Comparison of ENCODE assay signal across 34 cellular contexts in the genomic region with DNA sequence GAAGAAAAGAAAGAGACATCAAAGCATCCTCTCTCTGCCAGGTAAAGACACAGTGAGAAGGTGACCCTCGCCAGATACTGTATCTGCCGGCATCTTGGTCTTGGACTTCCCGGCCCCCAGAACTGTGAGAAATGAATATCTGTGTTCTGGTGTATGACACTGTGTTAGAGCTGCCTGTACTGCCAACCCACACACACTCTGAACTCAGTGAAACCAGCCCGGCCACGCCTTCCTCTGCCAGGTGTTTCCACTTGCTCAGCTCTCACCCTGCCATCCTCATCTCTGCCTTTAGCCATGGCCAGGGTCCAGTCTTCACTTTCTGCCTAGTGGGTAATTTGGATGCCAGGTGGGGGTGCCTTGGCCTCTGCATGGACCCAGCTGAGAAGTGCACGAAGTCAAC. TPM values are rescaled to one million over a fixed set of nuclear protein-coding genes. Genes with fewer than 3 reads are reported as not detected.
DNase-seq lines count a peak whose midpoint lies in the region; ATAC-seq and TF ChIP-seq lines count a peak whose summit lies in the region.
"Had no signal": no experiment of that assay in that cellular context is flagged by ENCODE, and none has a peak within 500 bp of the region (broad histone marks: within the 10 kb centered on the region; RNA-seq: fewer than 3 reads in every experiment).

No MANE protein-coding gene starts in this region.

- H3K27ac Mint-ChIP-seq in CD4-positive, CD25-positive, alpha-beta regulatory T cell: peak overlapping the region in 2 of 3 donors; percentile 38 to 74
- no peak overlapping the region for H3K27ac Mint-ChIP-seq in activated T-helper 17 cell treated with anti-CD3 and anti-CD28 coated beads, Interleukin-2, amount 50 U/mL, for 72 hours
- H3K27ac Mint-ChIP-seq in Caco-2 (ENCODE audit: unreplicated experiment): no peak overlapping the region
- H3K27ac Mint-ChIP-seq: GM23338, T-helper 17 cell had no signal

- H3K27ac ChIP-seq in CD4-positive, CD25-positive, alpha-beta regulatory T cell (ENCODE audit: insufficient read depth, low read length, poor library complexity, severe bottlenecking): no peak overlapping the region
- no peak overlapping the region for H3K27ac ChIP-seq in neuronal stem cell (replicated peaks; ENCODE audit: low read length)
- H3K27ac ChIP-seq: C4-2B, esophagus squamous epithelium, foreskin keratinocyte, heart right ventricle, lower lobe of right lung, psoas muscle, upper lobe of right lung had no signal

- H2BK15ac ChIP-seq in neuronal stem cell (ENCODE audit: low read length): peak overlapping the region; percentile 78

- H3K14ac ChIP-seq in neuronal stem cell (ENCODE audit: low read length): no peak overlapping the region

- H2BK5ac ChIP-seq in neuronal stem cell (ENCODE audit: low read length): no peak overlapping the region

- TF ChIP-seq CTCF in GM10266 (IDR thresholded peaks at IDR 0.05; ENCODE audit: control insufficient read depth, insufficient read depth, low read depth, missing control alignments) (no peak), Caco-2 (IDR thresholded peaks at IDR 0.05; ENCODE audit: insufficient read depth in 1 of 2, low read depth in 1 of 2, low read length in 1 of 2, severe bottlenecking in 1 of 2, unreplicated experiment in 1 of 2) (no peak)

- peak overlapping the region; percentile 88 for H2AK5ac ChIP-seq in neuronal stem cell (ENCODE audit: low read depth, low read length)

- H2BK12ac ChIP-seq in neuronal stem cell (ENCODE audit: low read length): no peak overlapping the region

- H3K4me1 Mint-ChIP-seq in CD4-positive, CD25-positive, alpha-beta regulatory T cell: peaks cover 0 to 10% (median 2%) of the 10 kb centered on the region in 4 donors
- no peaks in the 10 kb centered on the region for H3K4me1 Mint-ChIP-seq in activated T-helper 17 cell treated with anti-CD3 and anti-CD28 coated beads, Interleukin-2, amount 50 U/mL, for 72 hours
- peaks cover 16% of the 10 kb centered on the region for H3K4me1 Mint-ChIP-seq in Caco-2 (ENCODE audit: low read depth, unreplicated experiment)

- H3K36me3 ChIP-seq in CD4-positive, CD25-positive, alpha-beta regulatory T cell (ENCODE audit: control insufficient read depth, insufficient read depth, low read length): peaks cover 26% of the 10 kb centered on the region
- H3K36me3 ChIP-seq in neuronal stem cell (replicated peaks in 1 of 2; ENCODE audit: control insufficient read depth in 2 of 2, insufficient read depth in 2 of 2, low read length in 2 of 2) (no peaks in the 10 kb centered on the region), Caco-2 (ENCODE audit: control insufficient read depth, insufficient read depth, low read length) (no peaks in the 10 kb centered on the region)

- no peak for ATAC-seq in CD4-positive, CD25-positive, alpha-beta regulatory T cell (ENCODE audit: low read depth in 2 of 2)
- ATAC-seq in activated T-helper 17 cell treated with anti-CD3 and anti-CD28 coated beads, Interleukin-2, amount 50 U/mL, for 72 hours (replicated peaks): peak; percentile 74
- ATAC-seq in SK-N-SH treated with all-trans-retinoic acid at 6 μM for 48 hours: no peak
- ATAC-seq in HG03135 (IDR thresholded peaks at IDR 0.05; ENCODE audit: unreplicated experiment): no peak
- no peak for ATAC-seq in HG02798 (IDR thresholded peaks at IDR 0.05; ENCODE audit: poor library complexity, unreplicated experiment)
- ATAC-seq: foreskin keratinocyte; GM23338; heart right ventricle; K562; lower lobe of right lung; naive thymus-derived CD8-positive, alpha-beta T cell; PC-3; psoas muscle; Right ventricle myocardium inferior; sciatic nerve; T-helper 17 cell; upper lobe of right lung had no signal

- peak overlapping the region; percentile 20 for H3K18ac ChIP-seq in neuronal stem cell (ENCODE audit: low read length)

- no peak for DNase-seq in CD4-positive, CD25-positive, alpha-beta regulatory T cell
- DNase-seq in GM10266 (ENCODE audit: extremely low spot score) (peak; percentile 6), neuronal stem cell (ENCODE audit: low spot score) (no peak), Caco-2 (no peak)
- DNase-seq: activated T-cell treated with anti-CD3 and anti-CD28 coated beads for 4 hours; Calu3; central memory CD4-positive, alpha-beta T cell; DND-41; esophagus squamous epithelium; foreskin keratinocyte; GF-D8; heart right ventricle; lower lobe of right lung; NCI-H1105 treated with DMSO at 0.1 percent for 48 hours; NCI-H187 treated with DMSO at 0.1 percent for 48 hours; NCI-H524; occipital lobe; PC-3; psoas muscle; stimulated activated CD4-positive, alpha-beta T cell treated with anti-CD3 and anti-CD28 coated beads, Interleukin-4, amount 100 ng/mL, for 24 hours; T-helper 17 cell; upper lobe of right lung had no signal

- no peaks in the 10 kb centered on the region for H3K27me3 Mint-ChIP-seq in CD4-positive, CD25-positive, alpha-beta regulatory T cell
- H3K27me3 Mint-ChIP-seq in activated T-helper 17 cell treated with anti-CD3 and anti-CD28 coated beads, Interleukin-2, amount 50 U/mL, for 72 hours: no peaks in the 10 kb centered on the region
- H3K27me3 Mint-ChIP-seq in Caco-2 (ENCODE audit: insufficient read depth, unreplicated experiment): no peaks in the 10 kb centered on the region
- H3K27me3 Mint-ChIP-seq: naive thymus-derived CD8-positive, alpha-beta T cell; T-helper 17 cell had no signal

- no peaks in the 10 kb centered on the region for H3K4me1 ChIP-seq in CD4-positive, CD25-positive, alpha-beta regulatory T cell (ENCODE audit: control insufficient read depth, insufficient read depth, low read length, poor library complexity, severe bottlenecking)
- H3K4me1 ChIP-seq in neuronal stem cell (ENCODE audit: control insufficient read depth in 2 of 2, insufficient read depth in 1 of 2, low read depth in 1 of 2, low read length in 2 of 2) (peaks cover 36 to 50% of the 10 kb centered on the region in 2 donors), Caco-2 (peaks cover 21% of the 10 kb centered on the region)
- H3K4me1 ChIP-seq: foreskin keratinocyte, psoas muscle had no signal

- CTCF ChIA-PET in Caco-2 (lab: Charles Lee): interaction anchor here (0.5 to 1.0 kb wide), 4 partner anchors 10 to 257 kb away, joined by 3 to 4 read pairs (median 4); no protein-coding TSS in a partner anchor

- H3K9me3 Mint-ChIP-seq in CD4-positive, CD25-positive, alpha-beta regulatory T cell: no peaks in the 10 kb centered on the region
- no peaks in the 10 kb centered on the region for H3K9me3 Mint-ChIP-seq in activated T-helper 17 cell treated with anti-CD3 and anti-CD28 coated beads, Interleukin-2, amount 50 U/mL, for 72 hours
- no peaks in the 10 kb centered on the region for H3K9me3 Mint-ChIP-seq in Caco-2 (ENCODE audit: unreplicated experiment)
- H3K9me3 Mint-ChIP-seq: naive thymus-derived CD8-positive, alpha-beta T cell had no signal

- no peaks in the 10 kb centered on the region for H3K27me3 ChIP-seq in CD4-positive, CD25-positive, alpha-beta regulatory T cell (ENCODE audit: control insufficient read depth, insufficient read depth, low read length)
- H3K27me3 ChIP-seq in neuronal stem cell (ENCODE audit: control insufficient read depth in 3 of 3, insufficient read depth in 3 of 3, low read depth in 1 of 3, low read length in 3 of 3) (peaks cover 0 to 2% (median 0%) of the 10 kb centered on the region in 3 experiments), Caco-2 (replicated peaks; ENCODE audit: control insufficient read depth, insufficient read depth, low read length) (no peaks in the 10 kb centered on the region)
- H3K27me3 ChIP-seq: foreskin keratinocyte, heart right ventricle, upper lobe of right lung had no signal

- H3K9ac ChIP-seq in neuronal stem cell (ENCODE audit: low read depth, low read length, poor library complexity): no peak overlapping the region

- no peaks in the 10 kb centered on the region for H3K79me1 ChIP-seq in neuronal stem cell (ENCODE audit: low read depth, low read length)

- no peak overlapping the region for H4K8ac ChIP-seq in neuronal stem cell (ENCODE audit: low read depth, low read length)

- POLR2A ChIA-PET in Caco-2 (lab: Charles Lee): interaction anchor here (0.6 kb wide), 1 partner anchor 104 kb away, joined by 3 read pairs; no protein-coding TSS in a partner anchor

- no peak overlapping the region for H3K4me3 Mint-ChIP-seq in CD4-positive, CD25-positive, alpha-beta regulatory T cell
- no peak overlapping the region for H3K4me3 Mint-ChIP-seq in activated T-helper 17 cell treated with anti-CD3 and anti-CD28 coated beads, Interleukin-2, amount 50 U/mL, for 72 hours
- H3K4me3 Mint-ChIP-seq in Caco-2 (ENCODE audit: unreplicated experiment): no peak overlapping the region
- H3K4me3 Mint-ChIP-seq: GM23338; naive thymus-derived CD8-positive, alpha-beta T cell; T-helper 17 cell had no signal

- intact Hi-C loops in Caco-2 (cut with micrococcal nuclease; ENCODE audit: unreplicated experiment): no loop called here

- peak overlapping the region; percentile 45 for H2BK120ac ChIP-seq in neuronal stem cell (ENCODE audit: low read depth, low read length)

- peaks cover 7% of the 10 kb centered on the region for H3K36me3 Mint-ChIP-seq in CD4-positive, CD25-positive, alpha-beta regulatory T cell
- H3K36me3 Mint-ChIP-seq in activated T-helper 17 cell treated with anti-CD3 and anti-CD28 coated beads, Interleukin-2, amount 50 U/mL, for 72 hours (ENCODE audit: low read depth): no peaks in the 10 kb centered on the region
- no peaks in the 10 kb centered on the region for H3K36me3 Mint-ChIP-seq in Caco-2 (ENCODE audit: insufficient read depth, unreplicated experiment)

- H4K91ac ChIP-seq in neuronal stem cell (ENCODE audit: low read depth, low read length, poor library complexity): no peak overlapping the region

- H3K9me3 ChIP-seq in CD4-positive, CD25-positive, alpha-beta regulatory T cell (ENCODE audit: control insufficient read depth in 2 of 2, low read length in 2 of 2): no peaks in the 10 kb centered on the region
- H3K9me3 ChIP-seq in neuronal stem cell (replicated peaks in 1 of 2; ENCODE audit: control insufficient read depth in 2 of 2, insufficient read depth in 1 of 2, low read depth in 1 of 2, low read length in 2 of 2) (peaks cover 5 to 6% of the 10 kb centered on the region in 2 donors), Caco-2 (no peaks in the 10 kb centered on the region)
- H3K9me3 ChIP-seq: esophagus squamous epithelium, heart right ventricle, lower lobe of right lung, psoas muscle, upper lobe of right lung had no signal

- H3K4me3 ChIP-seq in CD4-positive, CD25-positive, alpha-beta regulatory T cell (ENCODE audit: low read depth, low read length): no peak overlapping the region
- H3K4me3 ChIP-seq in neuronal stem cell (ENCODE audit: low read length in 2 of 2): no peak overlapping the region
- no peak overlapping the region for H3K4me3 ChIP-seq in Caco-2 (ENCODE audit: low read depth, low read length)
- H3K4me3 ChIP-seq: esophagus squamous epithelium, GM23338, heart right ventricle, K562, lower lobe of right lung, psoas muscle, upper lobe of right lung had no signal

- H3K23ac ChIP-seq in neuronal stem cell (ENCODE audit: low read depth, low read length, poor library complexity): no peak overlapping the region

- BruUV-seq in Caco-2 (replicated peaks; lab: Mats Ljungman, UMichigan): no TSS peak

- no peak overlapping the region for H3K4ac ChIP-seq in neuronal stem cell (ENCODE audit: low read length)

- no peak overlapping the region for H3K4me2 ChIP-seq in neuronal stem cell (ENCODE audit: insufficient read depth, low read length, poor library complexity, severe bottlenecking)
- H3K4me2 ChIP-seq: GM23338 had no signal

- WGBS in neuronal stem cell (ENCODE audit: extremely low coverage in 2 of 2, insufficient read length in 2 of 2, insufficient replicate concordance in 1 of 2), 2 donors: no CpG with 5 or more reads among the region's 6 CpGs

- no peak overlapping the region for H2AFZ ChIP-seq in neuronal stem cell (ENCODE audit: low read length)
- H2AFZ ChIP-seq: GM23338 had no signal

RNA-seq across cellular contexts. Expression of a gene that starts 24.0 kb away (rescaled TPM):
- total RNA-seq in CD4-positive, CD25-positive, alpha-beta regulatory T cell: 102 TPM
- 10 to 100 TPM; 27.7 to 44.6 (median 35.4) TPM for polyA plus RNA-seq in CD4-positive, CD25-positive, alpha-beta regulatory T cell
- total RNA-seq in activated T-helper 17 cell treated with anti-CD3 and anti-CD28 coated beads, Interleukin-2, amount 50 U/mL, for 72 hours: 10 to 100 TPM; 21.5 to 82.9 TPM
- polyA plus RNA-seq in neuronal stem cell (2013, experiment 1 of 2): 9.3 TPM
- polyA plus RNA-seq in neuronal stem cell (2013, experiment 2 of 2): 9.2 TPM
- total RNA-seq in Caco-2 (2022): 4.4 and 5.2 TPM in 2 replicates

RNA-seq across cellular contexts. Expression of a gene that starts 31.5 kb away (rescaled TPM):
- total RNA-seq in CD4-positive, CD25-positive, alpha-beta regulatory T cell: 4.9 TPM
- polyA plus RNA-seq in CD4-positive, CD25-positive, alpha-beta regulatory T cell: 1 to 10 TPM; 1.7 to 7.8 (median 2.2) TPM
- total RNA-seq in activated T-helper 17 cell treated with anti-CD3 and anti-CD28 coated beads, Interleukin-2, amount 50 U/mL, for 72 hours: 10 to 100 TPM; 20.6 to 33.0 TPM
- 2.4 TPM for polyA plus RNA-seq in neuronal stem cell (2013, experiment 1 of 2)
- polyA plus RNA-seq in neuronal stem cell (2013, experiment 2 of 2): 2.0 TPM
- not detected in 2 replicates for total RNA-seq in Caco-2 (2022)
- total RNA-seq: Calu3, GM23338, K562, kidney epithelial cell, M059J, occipital lobe, psoas muscle had no signal
- polyA plus RNA-seq: GM23338 had no signal

RNA-seq across cellular contexts. Expression of a gene that starts 51.4 kb away (rescaled TPM):
- total RNA-seq in CD4-positive, CD25-positive, alpha-beta regulatory T cell: 49.0 TPM
- 100 to 1,000 TPM in 1 of 4 donors, 10 to 100 TPM in 3; 51.0 to 105 (median 75.6) TPM for polyA plus RNA-seq in CD4-positive, CD25-positive, alpha-beta regulatory T cell
- 10 to 100 TPM; 68.3 to 72.6 TPM for total RNA-seq in activated T-helper 17 cell treated with anti-CD3 and anti-CD28 coated beads, Interleukin-2, amount 50 U/mL, for 72 hours
- polyA plus RNA-seq in neuronal stem cell (2013, experiment 1 of 2): 1.1 TPM
- 0.79 TPM for polyA plus RNA-seq in neuronal stem cell (2013, experiment 2 of 2)
- total RNA-seq in Caco-2 (2022): 0.73 and 1.0 TPM in 2 replicates

Comparison
In these comparisons a context has a peak if more than half of its experiments do, and no peak if none do; other contexts are left out.
1. H3K27ac Mint-ChIP-seq: peak in CD4-positive, CD25-positive, alpha-beta regulatory T cell (2 of 3); none in activated T-helper 17 cell treated with anti-CD3 and anti-CD28 coated beads, Interleukin-2, amount 50 U/mL, for 72 hours (single experiment) and Caco-2 (single experiment).
2. RNA of a gene that starts 51.4 kb away (total RNA-seq): 68.3 to 72.6 TPM in activated T-helper 17 cell treated with anti-CD3 and anti-CD28 coated beads, Interleukin-2, amount 50 U/mL, for 72 hours and 49.0 TPM in CD4-positive, CD25-positive, alpha-beta regulatory T cell (single experiment); 0.73 to 1.0 TPM in Caco-2; every median in the first group is over 10 times any median in the second.